Comparison of ENCODE assay signal across 8 cellular contexts in genomic region chr21:36321325-36322082, GRCh38. TPM values are rescaled to one million over a fixed set of nuclear protein-coding genes. Genes with fewer than 3 reads are reported as not detected.
A peak's percentile ranks its signal among the peaks of the same experiment; 100 is the strongest.
DNase-seq lines count a peak whose midpoint lies in the region; ATAC-seq and TF ChIP-seq lines count a peak whose summit lies in the region.

No MANE protein-coding gene starts in this region.

- H3K27ac ChIP-seq in H9 (ENCODE audit: insufficient read length, low read depth, low read length) = no peak overlapping the region
- H3K27ac ChIP-seq in caudate nucleus (ENCODE audit: low read depth, low read length) = peak overlapping the region; percentile 97
- H3K27ac ChIP-seq in right lobe of liver = peak overlapping the region; percentile 96 to 98 (median 97)
- peak overlapping the region; percentile 99 for H3K27ac ChIP-seq in thymus (ENCODE audit: low read depth)

- H3K4me1 ChIP-seq in H9 (ENCODE audit: insufficient read depth, low read length) (0 out of 2 replicates have a peak, but pooled peaks cover 3% of the 10 kb centered on the region), right lobe of liver (peaks cover 0 to 40% (median 13%) of the 10 kb centered on the region in 4 donors), thymus (ENCODE audit: control insufficient read depth, insufficient read depth, low read length) (peaks cover 3% of the 10 kb centered on the region)

- H3T11ph ChIP-seq in H9 (ENCODE audit: low read length) = no peak overlapping the region

- H3K4me1 Mint-ChIP-seq in CD14-positive monocyte (peaks cover 41% of the 10 kb centered on the region), H9 (peaks cover 11 to 13% of the 10 kb centered on the region in 2 experiments)

- H3K14ac ChIP-seq in H9 (ENCODE audit: insufficient read depth, low read length) = no peak overlapping the region

- H3K4me3 ChIP-seq in right lobe of liver = peak overlapping the region; percentile 76 to 90 (median 84)
- peak overlapping the region; percentile 97 for H3K4me3 ChIP-seq in thymus (ENCODE audit: low read length)

- no peak for TF ChIP-seq CTCF in CD14-positive monocyte (IDR thresholded peaks at IDR 0.05)
- TF ChIP-seq CTCF in H9 (conservative IDR thresholded peaks at IDR 0.05) = no peak
- no peak for TF ChIP-seq CTCF in right lobe of liver (IDR thresholded peaks at IDR 0.05)

- H3K18ac ChIP-seq in H9 (ENCODE audit: insufficient read length, low read depth, low read length) = no peak overlapping the region

- no CpG with 5 or more reads among the region's 8 CpGs for WGBS in H9 (ENCODE audit: extremely low coverage, insufficient read length, low lambda C conversion rate)
- 0% methylated on average over 8 of the region's 8 CpGs for WGBS in right lobe of liver (ENCODE audit: insufficient coverage, low coverage, low lambda C conversion rate, missing lambda C conversion rate)
- 10% methylated on average over 8 of the region's 8 CpGs for WGBS in thymus

- H3K27me3 ChIP-seq in H9 (ENCODE audit: insufficient read depth, low read length) (no peaks in the 10 kb centered on the region), right lobe of liver (no peaks in the 10 kb centered on the region), thymus (ENCODE audit: control insufficient read depth, insufficient read depth) (no peaks in the 10 kb centered on the region)

- H2AFZ ChIP-seq in H9 (ENCODE audit: low read length) = no peak overlapping the region

- intact Hi-C loops in CD14-positive monocyte (cut with micrococcal nuclease) (loop anchor here (1.0 to 10.0 kb wide), 3 partner anchors 165 to 249 kb away; partner anchors contain the start of genes DOP1B (in 2 of the 2) and CBR1 (in 1 of the 2)), right lobe of liver (cut with DNase I) (no loop called here)

- no peak overlapping the region for H2BK20ac ChIP-seq in H9 (ENCODE audit: low read depth, low read length, poor library complexity, severe bottlenecking)

- H3K9me3 Mint-ChIP-seq in CD14-positive monocyte (peaks cover 0 to 8% (median 0%) of the 10 kb centered on the region in 7 donors), H9 (peaks cover 0 to 3% of the 10 kb centered on the region in 2 experiments; a peak in 3 of 5 replicates)

- peak overlapping the region; percentile 86 to 95 for H3K4me3 Mint-ChIP-seq in CD14-positive monocyte
- peak overlapping the region; percentile 85 to 98 for H3K4me3 Mint-ChIP-seq in H9

- H2BK120ac ChIP-seq in H9 (ENCODE audit: low read depth, low read length, poor library complexity, severe bottlenecking) = no peak overlapping the region

- H3K36me3 Mint-ChIP-seq in CD14-positive monocyte = peaks cover 21 to 22% of the 10 kb centered on the region in 2 donors
- H3K36me3 Mint-ChIP-seq in H9 (ENCODE audit: insufficient read depth in 1 of 3, low read depth in 3 of 3) = peaks cover 10 to 33% (median 19%) of the 10 kb centered on the region in 3 experiments; a peak in 6 of 7 replicates

- TF ChIP-seq POLR2A in right lobe of liver (IDR thresholded peaks at IDR 0.05) = no peak

- peak overlapping the region; percentile 86 for H3K4me2 ChIP-seq in H9 (ENCODE audit: insufficient read depth, insufficient read length, low read length)

- H3K27me3 Mint-ChIP-seq in CD14-positive monocyte (ENCODE audit: low read depth in 3 of 3) = peaks cover 0 to 4% (median 0%) of the 10 kb centered on the region in 3 donors
- no peaks in the 10 kb centered on the region for H3K27me3 Mint-ChIP-seq in H9 (ENCODE audit: low read depth)

- H3K23me2 ChIP-seq in H9 (ENCODE audit: insufficient read length, low read depth, low read length, poor library complexity, severe bottlenecking) = no peaks in the 10 kb centered on the region

- no peak overlapping the region for H4K5ac ChIP-seq in H9 (ENCODE audit: insufficient read length, low read depth, low read length)

- no peak overlapping the region for H2AK5ac ChIP-seq in H9 (ENCODE audit: insufficient read length, low read length)

- no peak overlapping the region for H2BK15ac ChIP-seq in H9 (ENCODE audit: low read depth, low read length)

- no peak overlapping the region for H4K8ac ChIP-seq in H9 (replicated peaks; ENCODE audit: insufficient read length, low read depth, low read length)

- H3K9ac ChIP-seq in H9 (ENCODE audit: extremely low read depth, insufficient read length, low read length) = peak overlapping the region; percentile 62

- no peak overlapping the region for H4K91ac ChIP-seq in H9 (ENCODE audit: insufficient read length, low read depth, low read length)

- H3K23ac ChIP-seq in H9 (ENCODE audit: insufficient read length, low read depth, low read length) = no peak overlapping the region

- peak in 2 of 4 donors; percentile 2 to 4 for ATAC-seq in right lobe of liver
- ATAC-seq in GM18520 (IDR thresholded peaks at IDR 0.05; ENCODE audit: unreplicated experiment) = no peak
- no peak for ATAC-seq in GM18909 (IDR thresholded peaks at IDR 0.05; ENCODE audit: poor library complexity, unreplicated experiment)

- H3K79me1 ChIP-seq in H9 (ENCODE audit: insufficient read depth, low read depth, low read length, poor library complexity, severe bottlenecking) = peaks cover 3% of the 10 kb centered on the region

- DNase-seq in CD14-positive monocyte (ENCODE audit: low spot score) (no peak), H9 (peak; percentile 46), caudate nucleus (lab: John Stamatoyannopoulos, UW) (peak in 5 of 61 donors; percentile 2 to 55 (median 15)), right lobe of liver (no peak)

- H3K9me3 ChIP-seq in H9 (ENCODE audit: control insufficient read depth, low read depth, low read length) (no peaks in the 10 kb centered on the region), right lobe of liver (no peaks in the 10 kb centered on the region), thymus (ENCODE audit: control insufficient read depth) (no peaks in the 10 kb centered on the region)

- no peak overlapping the region for H3K56ac ChIP-seq in H9 (ENCODE audit: insufficient read length, low read depth, low read length)

- H4K20me1 ChIP-seq in H9 (ENCODE audit: control insufficient read depth, insufficient read depth, insufficient read length) = no peaks in the 10 kb centered on the region

- H3K27ac Mint-ChIP-seq in CD14-positive monocyte (peak overlapping the region; percentile 92 to 98 (median 94)), H9 (peak overlapping the region; percentile 86 to 96 (median 90))

- H3K36me3 ChIP-seq in right lobe of liver = peaks cover 0 to 2% (median 0%) of the 10 kb centered on the region in 4 donors
- peaks cover 3% of the 10 kb centered on the region for H3K36me3 ChIP-seq in thymus (ENCODE audit: control insufficient read depth, insufficient read depth)

- H2BK12ac ChIP-seq in H9 (ENCODE audit: insufficient read length, low read depth, low read length) = no peak overlapping the region

- H2BK5ac ChIP-seq in H9 (ENCODE audit: insufficient read length, low read length) = no peak overlapping the region

- H3K79me2 ChIP-seq in H9 (ENCODE audit: insufficient read depth, low read length) = peaks cover 37% of the 10 kb centered on the region; the same call in 1 of the 2 replicates

- H3K4ac ChIP-seq in H9 (ENCODE audit: low read depth, low read length) = no peak overlapping the region

TF ChIP-seq in PFSK-1, 5 proteins besides CTCF, POLR2A, EP300 and RAD21:
- no peak for TF ChIP-seq FOXP2 (optimal IDR thresholded peaks at IDR 0.05; ENCODE audit: borderline replicate concordance, extremely low read depth, extremely low read length, insufficient read depth)
- 0 out of 2 replicates have a peak, but pooled peaks have one; percentile 50 for TF ChIP-seq SIN3A (IDR thresholded peaks at IDR 0.05; ENCODE audit: borderline replicate concordance, insufficient read depth, low read length)

RNA-seq across cellular contexts. Expression of gene MORC3, which starts 1.5 kb away (rescaled TPM):
- polyA plus RNA-seq in CD14-positive monocyte (10 to 100 TPM; 16.3 to 27.6 TPM), thymus (33.2 TPM)
- total RNA-seq in H9 (2021) (17.8 and 18.7 TPM in 2 replicates), right lobe of liver (10 to 100 TPM in 4 of 6 experiments, 1 to 10 TPM in 2; 8.5 to 16.5 (median 12.0) TPM)
- polyA plus RNA-seq in PFSK-1 (2012; ENCODE audit: insufficient read length, low read depth) = 9.8 TPM

Comparison
In these comparisons a context has a peak if more than half of its experiments do, and no peak if none do; other contexts are left out.
1. intact Hi-C loops: an anchor here in CD14-positive monocyte (1.0 to 10.0 kb wide); none called in right lobe of liver.